11 cellular contexts compared by ENCODE assay signal in the genomic region with DNA sequence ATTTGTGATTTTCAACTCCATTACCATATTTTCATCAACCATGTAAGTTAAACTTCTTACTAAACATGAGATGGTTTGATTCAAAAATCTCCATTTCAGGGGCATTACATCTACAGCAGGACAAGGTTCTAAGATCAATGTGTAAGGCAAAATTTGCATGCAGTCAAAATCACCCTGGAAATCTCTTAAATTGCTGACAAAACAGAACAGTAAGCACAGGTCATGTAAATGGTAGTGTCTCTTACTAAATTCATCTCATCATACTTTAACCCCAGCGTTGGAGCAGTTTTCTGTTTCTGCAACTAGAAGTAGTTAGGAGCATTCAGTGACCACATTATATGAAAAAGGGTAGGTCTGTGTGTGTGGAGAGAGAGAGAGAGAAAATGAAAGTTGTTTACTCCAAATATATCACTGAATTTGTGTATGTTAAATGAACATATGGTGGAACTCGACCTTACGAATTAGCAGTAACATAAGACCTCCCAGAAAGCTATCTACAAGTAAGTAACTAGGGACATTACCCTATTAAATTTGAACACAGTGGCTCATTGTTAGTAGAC.
A peak's percentile ranks its signal among the peaks of the same experiment; 100 is the strongest.
DNase-seq lines count a peak whose midpoint lies in the region; ATAC-seq, FAIRE-seq and TF ChIP-seq lines count a peak whose summit lies in the region.
"Had no signal": no experiment of that assay in that cellular context is flagged by ENCODE, and none has a peak within 500 bp of the region (broad histone marks: within the 10 kb centered on the region; RNA-seq: fewer than 3 reads in every experiment).

No MANE protein-coding gene starts in this region.

- ATAC-seq in activated CD8-positive, alpha-beta T cell treated with anti-CD3 and anti-CD28 coated beads, Interleukin-2, amount 10 ng/mL, durations not matched to agents 7 days and 5 days, result peak; percentile 30
- ATAC-seq in activated CD8-positive, alpha-beta T cell treated with anti-CD3 and anti-CD28 coated beads for 36 hours, result no peak
- ATAC-seq in HG03342 (IDR thresholded peaks at IDR 0.05; ENCODE audit: unreplicated experiment), result peak; percentile 58
- ATAC-seq in stimulated activated memory B cell treated with anti-CD40 and anti-IgM and Interleukin-4, amounts not matched to agents 10 μg/mL and 1 μg/mL and 100 μg/mL, for 72 hours, result no peak

- no peak for TF ChIP-seq POLR2A in H54 (IDR thresholded peaks at IDR 0.05; ENCODE audit: low read depth, low read length)

- TF ChIP-seq CTCF in activated CD8-positive, alpha-beta T cell treated with anti-CD3 and anti-CD28 coated beads for 36 hours (IDR thresholded peaks at IDR 0.05), result no peak
- no peak for TF ChIP-seq CTCF in mesothelial cell of epicardium (IDR thresholded peaks at IDR 0.05; ENCODE audit: unreplicated experiment)

- no peaks in the 10 kb centered on the region for H3K9me3 Mint-ChIP-seq in activated CD8-positive, alpha-beta T cell treated with anti-CD3 and anti-CD28 coated beads, Interleukin-2, amount 10 ng/mL, durations not matched to agents 7 days and 5 days (ENCODE audit: insufficient read depth)
- H3K9me3 Mint-ChIP-seq in activated CD8-positive, alpha-beta T cell treated with anti-CD3 and anti-CD28 coated beads for 36 hours, result peaks cover 1% of the 10 kb centered on the region
- H3K9me3 Mint-ChIP-seq in stimulated activated memory B cell treated with anti-CD40 and anti-IgM and Interleukin-4, amounts not matched to agents 10 μg/mL and 1 μg/mL and 100 μg/mL, for 72 hours, result peaks cover 2% of the 10 kb centered on the region
- H3K9me3 Mint-ChIP-seq in mesothelial cell of epicardium, result peaks cover 3% of the 10 kb centered on the region

- H3K4me3 Mint-ChIP-seq in activated CD8-positive, alpha-beta T cell treated with anti-CD3 and anti-CD28 coated beads, Interleukin-2, amount 10 ng/mL, durations not matched to agents 7 days and 5 days, result no peak overlapping the region
- no peak overlapping the region for H3K4me3 Mint-ChIP-seq in activated CD8-positive, alpha-beta T cell treated with anti-CD3 and anti-CD28 coated beads for 36 hours
- no peak overlapping the region for H3K4me3 Mint-ChIP-seq in stimulated activated memory B cell treated with anti-CD40 and anti-IgM and Interleukin-4, amounts not matched to agents 10 μg/mL and 1 μg/mL and 100 μg/mL, for 72 hours
- no peak overlapping the region for H3K4me3 Mint-ChIP-seq in mesothelial cell of epicardium
- H3K4me3 Mint-ChIP-seq: activated naive CD8-positive, alpha-beta T cell had no signal

- DNase-seq in activated CD8-positive, alpha-beta T cell treated with anti-CD3 and anti-CD28 coated beads, Interleukin-2, amount 10 ng/mL, durations not matched to agents 7 days and 5 days, result no peak
- DNase-seq in activated CD8-positive, alpha-beta T cell treated with anti-CD3 and anti-CD28 coated beads for 36 hours, result no peak
- DNase-seq in H54 (ENCODE audit: insufficient read length, low spot score) (no peak), NCI-H82 treated with DMSO at 0.1 percent for 48 hours (lab: John Stamatoyannopoulos, UW; ENCODE audit: unreplicated experiment) (no peak), mesothelial cell of epicardium (ENCODE audit: low spot score in 2 of 2, unreplicated experiment in 2 of 2) (no peak)
- DNase-seq in activated CD4-positive, alpha-beta T cell treated with anti-CD3 and anti-CD28 coated beads, Interleukin-2, amount 50 U/mL, for 1 hour, result no peak
- DNase-seq: mammary epithelial cell, upper lobe of left lung had no signal

- POLR2A ChIA-PET in activated CD8-positive, alpha-beta T cell treated with anti-CD3 and anti-CD28 coated beads, Interleukin-2, amount 10 ng/mL, durations not matched to agents 7 days and 5 days (lab: Charles Lee), result no interaction called here
- POLR2A ChIA-PET in activated CD8-positive, alpha-beta T cell treated with anti-CD3 and anti-CD28 coated beads for 36 hours (lab: Charles Lee), result no interaction called here

- peaks cover 10% of the 10 kb centered on the region for H3K36me3 Mint-ChIP-seq in activated CD8-positive, alpha-beta T cell treated with anti-CD3 and anti-CD28 coated beads, Interleukin-2, amount 10 ng/mL, durations not matched to agents 7 days and 5 days (ENCODE audit: low read depth)
- H3K36me3 Mint-ChIP-seq in activated CD8-positive, alpha-beta T cell treated with anti-CD3 and anti-CD28 coated beads for 36 hours (ENCODE audit: low read depth), result peaks cover 18% of the 10 kb centered on the region
- peaks cover 16% of the 10 kb centered on the region for H3K36me3 Mint-ChIP-seq in stimulated activated memory B cell treated with anti-CD40 and anti-IgM and Interleukin-4, amounts not matched to agents 10 μg/mL and 1 μg/mL and 100 μg/mL, for 72 hours
- peaks cover 23% of the 10 kb centered on the region for H3K36me3 Mint-ChIP-seq in mesothelial cell of epicardium

- H3K27ac Mint-ChIP-seq in activated CD8-positive, alpha-beta T cell treated with anti-CD3 and anti-CD28 coated beads, Interleukin-2, amount 10 ng/mL, durations not matched to agents 7 days and 5 days, result no peak overlapping the region
- no peak overlapping the region for H3K27ac Mint-ChIP-seq in activated CD8-positive, alpha-beta T cell treated with anti-CD3 and anti-CD28 coated beads for 36 hours
- peak overlapping the region; percentile 63 for H3K27ac Mint-ChIP-seq in stimulated activated memory B cell treated with anti-CD40 and anti-IgM and Interleukin-4, amounts not matched to agents 10 μg/mL and 1 μg/mL and 100 μg/mL, for 72 hours
- no peak overlapping the region for H3K27ac Mint-ChIP-seq in mesothelial cell of epicardium
- H3K27ac Mint-ChIP-seq: activated naive CD8-positive, alpha-beta T cell had no signal

- FAIRE-seq in H54 (lab: Jason Lieb, UNC), result peak; percentile 70

- peaks cover 7% of the 10 kb centered on the region for H3K4me1 Mint-ChIP-seq in activated CD8-positive, alpha-beta T cell treated with anti-CD3 and anti-CD28 coated beads, Interleukin-2, amount 10 ng/mL, durations not matched to agents 7 days and 5 days (ENCODE audit: low read depth)
- no peaks in the 10 kb centered on the region for H3K4me1 Mint-ChIP-seq in activated CD8-positive, alpha-beta T cell treated with anti-CD3 and anti-CD28 coated beads for 36 hours (ENCODE audit: low read depth)
- H3K4me1 Mint-ChIP-seq in stimulated activated memory B cell treated with anti-CD40 and anti-IgM and Interleukin-4, amounts not matched to agents 10 μg/mL and 1 μg/mL and 100 μg/mL, for 72 hours, result peaks cover 9% of the 10 kb centered on the region
- H3K4me1 Mint-ChIP-seq in mesothelial cell of epicardium, result no peaks in the 10 kb centered on the region

- H3K27me3 Mint-ChIP-seq in activated CD8-positive, alpha-beta T cell treated with anti-CD3 and anti-CD28 coated beads, Interleukin-2, amount 10 ng/mL, durations not matched to agents 7 days and 5 days (ENCODE audit: low read depth), result no peaks in the 10 kb centered on the region
- no peaks in the 10 kb centered on the region for H3K27me3 Mint-ChIP-seq in activated CD8-positive, alpha-beta T cell treated with anti-CD3 and anti-CD28 coated beads for 36 hours
- no peaks in the 10 kb centered on the region for H3K27me3 Mint-ChIP-seq in stimulated activated memory B cell treated with anti-CD40 and anti-IgM and Interleukin-4, amounts not matched to agents 10 μg/mL and 1 μg/mL and 100 μg/mL, for 72 hours
- no peaks in the 10 kb centered on the region for H3K27me3 Mint-ChIP-seq in mesothelial cell of epicardium (ENCODE audit: low read depth)
- H3K27me3 Mint-ChIP-seq: activated naive CD8-positive, alpha-beta T cell had no signal

- CTCF ChIA-PET in activated CD8-positive, alpha-beta T cell treated with anti-CD3 and anti-CD28 coated beads, Interleukin-2, amount 10 ng/mL, durations not matched to agents 7 days and 5 days (lab: Charles Lee), result interaction anchor here (1.4 kb wide), 1 partner anchor 192 kb away, joined by 5 read pairs; no protein-coding TSS in a partner anchor
- CTCF ChIA-PET in activated CD8-positive, alpha-beta T cell treated with anti-CD3 and anti-CD28 coated beads for 36 hours (lab: Charles Lee), result interaction anchor here (1.2 kb wide), 1 partner anchor 11 kb away, joined by 3 read pairs; no protein-coding TSS in a partner anchor

- intact Hi-C loops in activated CD8-positive, alpha-beta T cell treated with anti-CD3 and anti-CD28 coated beads for 36 hours (cut with micrococcal nuclease), result no loop called here

Comparison
In these comparisons a context has a peak if more than half of its experiments do, and no peak if none do; other contexts are left out.
1. ATAC-seq: peak in activated CD8-positive, alpha-beta T cell treated with anti-CD3 and anti-CD28 coated beads, Interleukin-2, amount 10 ng/mL, durations not matched to agents 7 days and 5 days (single experiment) and HG03342 (single experiment); none in activated CD8-positive, alpha-beta T cell treated with anti-CD3 and anti-CD28 coated beads for 36 hours (single experiment) and stimulated activated memory B cell treated with anti-CD40 and anti-IgM and Interleukin-4, amounts not matched to agents 10 μg/mL and 1 μg/mL and 100 μg/mL, for 72 hours (single experiment).